Comparison of ENCODE assay signal across 22 cellular contexts in genomic region chr14:39181693-39182047, GRCh38.
"Had no signal": no experiment of that assay in that cellular context is flagged by ENCODE, and none has a peak within 500 bp of the region (broad histone marks: within the 10 kb centered on the region; RNA-seq: fewer than 3 reads in every experiment).

No MANE protein-coding gene starts in this region.

- ATAC-seq: left lobe of liver; pancreas; right cardiac atrium; stimulated activated naive CD8-positive, alpha-beta T cell treated with anti-CD3 and anti-CD28 coated beads, Interleukin-15, Interleukin-2, amounts not matched to agents 100 U/mL and 50 U/mL, for 24 hours; T-helper 17 cell had no signal

- H3K4me3 ChIP-seq: coronary artery, lung, pancreas, upper lobe of left lung had no signal

- H3K27me3 ChIP-seq: pancreas, upper lobe of left lung had no signal

- H3K9me3 Mint-ChIP-seq: activated CD4-positive, alpha-beta T cell treated with anti-CD3 and anti-CD28 coated beads, Interleukin-2, amount 10 ng/mL, durations not matched to agents 7 days and 5 days; activated naive CD4-positive, alpha-beta T cell treated with anti-CD3 and anti-CD28 coated beads, Interleukin-2, amount 50 U/mL, for 24 hours; activated T-helper 1 cell treated with anti-CD3 and anti-CD28 coated beads, Interleukin-12 subunit alpha, Interleukin-12 subunit beta, Interleukin-2, Interleukin-4 antibody, amounts not matched to agents 30 ng/mL and 10 ng/mL and 1 ng/mL, durations not matched to agents 14 hours and 24 hours and 36 hours; central memory CD8-positive, alpha-beta T cell; natural killer cell had no signal

- H3K9me3 ChIP-seq: pancreas, upper lobe of left lung had no signal

- H3K4me3 Mint-ChIP-seq: activated CD4-positive, alpha-beta T cell treated with anti-CD3 and anti-CD28 coated beads, Interleukin-2, amount 10 ng/mL, durations not matched to agents 7 days and 5 days; activated CD8-positive, alpha-beta T cell treated with anti-CD3 and anti-CD28 coated beads, Interleukin-2, amount 10 ng/mL, durations not matched to agents 7 days and 5 days; activated naive CD4-positive, alpha-beta T cell treated with anti-CD3 and anti-CD28 coated beads, Interleukin-2, amount 50 U/mL, for 24 hours; activated T-helper 1 cell treated with anti-CD3 and anti-CD28 coated beads, Interleukin-12 subunit alpha, Interleukin-12 subunit beta, Interleukin-2, Interleukin-4 antibody, amounts not matched to agents 30 ng/mL and 10 ng/mL and 1 ng/mL, durations not matched to agents 14 hours and 24 hours and 36 hours; central memory CD8-positive, alpha-beta T cell; natural killer cell; T-helper 17 cell had no signal

- DNase-seq: activated CD4-positive, alpha-beta T cell treated with anti-CD3 and anti-CD28 coated beads, Interleukin-2, amount 10 ng/mL, durations not matched to agents 7 days and 5 days; activated gamma-delta T cell treated with Interleukin-2 at 50 U/mL for 16 hours; anterior cingulate cortex; foreskin fibroblast; kidney; midbrain; natural killer cell; pancreas; right cardiac atrium; stimulated activated CD4-positive, alpha-beta T cell treated with anti-CD3 and anti-CD28 coated beads, Interleukin-12 subunit alpha, Interleukin-12 subunit beta, amount 100 ng/mL, for 4 hours; stimulated activated CD4-positive, alpha-beta T cell treated with anti-CD3 and anti-CD28 coated beads, Interleukin-4, amount 100 ng/mL, for 4 hours; stimulated activated naive CD8-positive, alpha-beta T cell treated with anti-CD3 and anti-CD28 coated beads, Interleukin-15, Interleukin-2, amounts not matched to agents 100 U/mL and 50 U/mL, for 24 hours; T-helper 17 cell; upper lobe of left lung had no signal

- H3K27me3 Mint-ChIP-seq: activated CD4-positive, alpha-beta T cell treated with anti-CD3 and anti-CD28 coated beads, Interleukin-2, amount 10 ng/mL, durations not matched to agents 7 days and 5 days; activated naive CD4-positive, alpha-beta T cell treated with anti-CD3 and anti-CD28 coated beads, Interleukin-2, amount 50 U/mL, for 24 hours; central memory CD8-positive, alpha-beta T cell; T-helper 17 cell had no signal

- H3K27ac Mint-ChIP-seq: activated CD4-positive, alpha-beta T cell treated with anti-CD3 and anti-CD28 coated beads, Interleukin-2, amount 10 ng/mL, durations not matched to agents 7 days and 5 days; activated CD8-positive, alpha-beta T cell treated with anti-CD3 and anti-CD28 coated beads, Interleukin-2, amount 10 ng/mL, durations not matched to agents 7 days and 5 days; activated naive CD4-positive, alpha-beta T cell treated with anti-CD3 and anti-CD28 coated beads, Interleukin-2, amount 50 U/mL, for 24 hours; activated T-helper 1 cell treated with anti-CD3 and anti-CD28 coated beads, Interleukin-12 subunit alpha, Interleukin-12 subunit beta, Interleukin-2, Interleukin-4 antibody, amounts not matched to agents 30 ng/mL and 10 ng/mL and 1 ng/mL, durations not matched to agents 14 hours and 24 hours and 36 hours; natural killer cell; T-helper 17 cell had no signal

- H3K27ac ChIP-seq: coronary artery, epithelial cell of prostate, pancreas, upper lobe of left lung had no signal
